ENCODE assay signal across 1 cellular context in the genomic region with DNA sequence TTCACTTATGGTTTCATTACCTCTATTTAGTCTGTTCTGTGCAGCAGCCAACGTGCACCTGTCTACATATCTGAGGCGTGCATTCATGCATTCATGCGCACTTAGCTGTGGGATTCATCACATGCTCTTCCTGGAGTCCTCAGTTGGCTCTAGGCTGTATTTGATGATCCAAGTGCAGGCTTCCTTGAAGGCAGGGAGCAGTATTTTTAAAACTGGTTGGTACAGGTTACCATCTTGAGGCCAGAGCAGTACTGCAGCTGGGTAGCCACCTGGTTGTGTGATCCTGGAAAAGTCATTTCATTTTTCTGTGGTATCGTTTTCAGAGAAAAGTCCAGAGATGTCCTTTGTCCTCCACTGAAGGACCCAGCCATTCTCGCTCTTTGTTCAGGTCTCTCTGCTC.
TF ChIP-seq lines count a peak whose summit lies in the region.

No MANE protein-coding gene starts in this region.

TF ChIP-seq in IMR-90, 13 proteins besides CTCF, POLR2A, EP300 and RAD21 (continued from another document):
- TF ChIP-seq, protein P1, sequence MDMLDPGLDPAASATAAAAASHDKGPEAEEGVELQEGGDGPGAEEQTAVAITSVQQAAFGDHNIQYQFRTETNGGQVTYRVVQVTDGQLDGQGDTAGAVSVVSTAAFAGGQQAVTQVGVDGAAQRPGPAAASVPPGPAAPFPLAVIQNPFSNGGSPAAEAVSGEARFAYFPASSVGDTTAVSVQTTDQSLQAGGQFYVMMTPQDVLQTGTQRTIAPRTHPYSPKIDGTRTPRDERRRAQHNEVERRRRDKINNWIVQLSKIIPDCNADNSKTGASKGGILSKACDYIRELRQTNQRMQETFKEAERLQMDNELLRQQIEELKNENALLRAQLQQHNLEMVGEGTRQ (IDR thresholded peaks at IDR 0.05; ENCODE audit: low read depth, low read length), result no peak
- no peak for TF ChIP-seq MAFK (IDR thresholded peaks at IDR 0.05; ENCODE audit: low read depth, low read length)
